In genomic region chr1:194227157-194227556, GRCh38 we compare ENCODE assay signal across 2 cellular contexts.
TF ChIP-seq lines count a peak whose summit lies in the region.

No MANE protein-coding gene starts in this region.

TF ChIP-seq in neural cell, 6 proteins besides CTCF, POLR2A, EP300 and RAD21 (continued from another document):
- TF ChIP-seq, protein P1, sequence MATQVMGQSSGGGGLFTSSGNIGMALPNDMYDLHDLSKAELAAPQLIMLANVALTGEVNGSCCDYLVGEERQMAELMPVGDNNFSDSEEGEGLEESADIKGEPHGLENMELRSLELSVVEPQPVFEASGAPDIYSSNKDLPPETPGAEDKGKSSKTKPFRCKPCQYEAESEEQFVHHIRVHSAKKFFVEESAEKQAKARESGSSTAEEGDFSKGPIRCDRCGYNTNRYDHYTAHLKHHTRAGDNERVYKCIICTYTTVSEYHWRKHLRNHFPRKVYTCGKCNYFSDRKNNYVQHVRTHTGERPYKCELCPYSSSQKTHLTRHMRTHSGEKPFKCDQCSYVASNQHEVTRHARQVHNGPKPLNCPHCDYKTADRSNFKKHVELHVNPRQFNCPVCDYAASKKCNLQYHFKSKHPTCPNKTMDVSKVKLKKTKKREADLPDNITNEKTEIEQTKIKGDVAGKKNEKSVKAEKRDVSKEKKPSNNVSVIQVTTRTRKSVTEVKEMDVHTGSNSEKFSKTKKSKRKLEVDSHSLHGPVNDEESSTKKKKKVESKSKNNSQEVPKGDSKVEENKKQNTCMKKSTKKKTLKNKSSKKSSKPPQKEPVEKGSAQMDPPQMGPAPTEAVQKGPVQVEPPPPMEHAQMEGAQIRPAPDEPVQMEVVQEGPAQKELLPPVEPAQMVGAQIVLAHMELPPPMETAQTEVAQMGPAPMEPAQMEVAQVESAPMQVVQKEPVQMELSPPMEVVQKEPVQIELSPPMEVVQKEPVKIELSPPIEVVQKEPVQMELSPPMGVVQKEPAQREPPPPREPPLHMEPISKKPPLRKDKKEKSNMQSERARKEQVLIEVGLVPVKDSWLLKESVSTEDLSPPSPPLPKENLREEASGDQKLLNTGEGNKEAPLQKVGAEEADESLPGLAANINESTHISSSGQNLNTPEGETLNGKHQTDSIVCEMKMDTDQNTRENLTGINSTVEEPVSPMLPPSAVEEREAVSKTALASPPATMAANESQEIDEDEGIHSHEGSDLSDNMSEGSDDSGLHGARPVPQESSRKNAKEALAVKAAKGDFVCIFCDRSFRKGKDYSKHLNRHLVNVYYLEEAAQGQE (IDR thresholded peaks at IDR 0.05; ENCODE audit: borderline replicate concordance) = peak; percentile 95

TF ChIP-seq in HepG2, 621 proteins besides CTCF, POLR2A, EP300 and RAD21 (continued from another document):
- TF ChIP-seq CEBPZ (IDR thresholded peaks at IDR 0.05; ENCODE audit: low read length) (no peak), SETDB1 (CRISPR knock-in tag; IDR thresholded peaks at IDR 0.05; ENCODE audit: borderline replicate concordance) (no peak), SNAI1 (CRISPR knock-in tag; IDR thresholded peaks at IDR 0.05; ENCODE audit: borderline replicate concordance) (no peak), ZBTB42 (CRISPR knock-in tag; IDR thresholded peaks at IDR 0.05) (no peak), BHLHE40 (IDR thresholded peaks at IDR 0.05; ENCODE audit: low read length) (no peak), XBP1 (CRISPR knock-in tag; IDR thresholded peaks at IDR 0.05) (no peak), IRX3 (CRISPR knock-in tag; IDR thresholded peaks at IDR 0.05; ENCODE audit: borderline replicate concordance, low read depth) (no peak), TGIF2 (CRISPR knock-in tag; IDR thresholded peaks at IDR 0.05) (no peak), THAP11 (CRISPR knock-in tag; IDR thresholded peaks at IDR 0.05) (no peak), SIN3B (IDR thresholded peaks at IDR 0.05; ENCODE audit: low read length) (no peak), ARNT (IDR thresholded peaks at IDR 0.05) (no peak), SIX4 (CRISPR knock-in tag; IDR thresholded peaks at IDR 0.05) (no peak), ZNF577 (CRISPR knock-in tag; IDR thresholded peaks at IDR 0.05; ENCODE audit: borderline replicate concordance, low read depth) (no peak)
- TF ChIP-seq, protein P2, sequence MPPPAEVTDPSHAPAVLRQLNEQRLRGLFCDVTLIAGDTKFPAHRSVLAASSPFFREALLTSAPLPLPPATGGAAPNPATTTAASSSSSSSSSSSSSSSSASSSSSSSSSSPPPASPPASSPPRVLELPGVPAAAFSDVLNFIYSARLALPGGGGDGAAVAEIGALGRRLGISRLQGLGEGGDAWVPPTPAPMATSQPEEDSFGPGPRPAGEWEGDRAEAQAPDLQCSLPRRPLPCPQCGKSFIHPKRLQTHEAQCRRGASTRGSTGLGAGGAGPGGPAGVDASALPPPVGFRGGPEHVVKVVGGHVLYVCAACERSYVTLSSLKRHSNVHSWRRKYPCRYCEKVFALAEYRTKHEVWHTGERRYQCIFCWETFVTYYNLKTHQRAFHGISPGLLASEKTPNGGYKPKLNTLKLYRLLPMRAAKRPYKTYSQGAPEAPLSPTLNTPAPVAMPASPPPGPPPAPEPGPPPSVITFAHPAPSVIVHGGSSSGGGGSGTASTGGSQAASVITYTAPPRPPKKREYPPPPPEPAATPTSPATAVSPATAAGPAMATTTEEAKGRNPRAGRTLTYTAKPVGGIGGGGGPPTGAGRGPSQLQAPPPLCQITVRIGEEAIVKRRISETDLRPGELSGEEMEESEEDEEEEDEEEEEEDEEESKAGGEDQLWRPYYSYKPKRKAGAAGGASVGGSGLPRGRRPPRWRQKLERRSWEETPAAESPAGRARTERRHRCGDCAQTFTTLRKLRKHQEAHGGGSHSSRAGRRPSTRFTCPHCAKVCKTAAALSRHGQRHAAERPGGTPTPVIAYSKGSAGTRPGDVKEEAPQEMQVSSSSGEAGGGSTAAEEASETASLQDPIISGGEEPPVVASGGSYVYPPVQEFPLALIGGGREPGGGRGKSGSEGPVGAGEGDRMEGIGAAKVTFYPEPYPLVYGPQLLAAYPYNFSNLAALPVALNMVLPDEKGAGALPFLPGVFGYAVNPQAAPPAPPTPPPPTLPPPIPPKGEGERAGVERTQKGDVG (CRISPR knock-in tag; IDR thresholded peaks at IDR 0.05; ENCODE audit: borderline replicate concordance) = no peak
